12 cellular contexts compared by ENCODE assay signal in genomic region chr4:24642941-24643628, GRCh38. TPM values are rescaled to one million over a fixed set of nuclear protein-coding genes. Genes with fewer than 3 reads are reported as not detected.
A peak's percentile ranks its signal among the peaks of the same experiment; 100 is the strongest.
DNase-seq lines count a peak whose midpoint lies in the region; ATAC-seq and TF ChIP-seq lines count a peak whose summit lies in the region.
"Had no signal": no experiment of that assay in that cellular context is flagged by ENCODE, and none has a peak within 500 bp of the region (broad histone marks: within the 10 kb centered on the region; RNA-seq: fewer than 3 reads in every experiment).

No MANE protein-coding gene starts in this region.

- no peaks in the 10 kb centered on the region for H3K27me3 ChIP-seq in body of pancreas
- H3K27me3 ChIP-seq in liver (ENCODE audit: control insufficient read depth in 4 of 4, insufficient read depth in 4 of 4, low read length in 3 of 4): no peaks in the 10 kb centered on the region
- H3K27me3 ChIP-seq in prostate gland (replicated peaks; ENCODE audit: insufficient read depth): no peaks in the 10 kb centered on the region
- H3K27me3 ChIP-seq: tibial nerve had no signal

- peak; percentile 51 for DNase-seq in Calu3
- DNase-seq in HFFc6: peak; percentile 65
- DNase-seq in body of pancreas: peak in 2 of 4 donors; percentile 30 to 36
- DNase-seq in prostate gland (ENCODE audit: low spot score): no peak
- no peak for DNase-seq in activated T-cell treated with anti-CD3 and anti-CD28 coated beads, Interleukin-2, amount 50 U/mL, for 48 hours
- DNase-seq: DND-41; NCI-H2171; stimulated activated CD4-positive, alpha-beta T cell treated with anti-CD3 and anti-CD28 coated beads, Interleukin-2, amount 100 ng/mL, for 48 hours had no signal

- H3K9me3 Mint-ChIP-seq in Calu3 (ENCODE audit: low read depth, unreplicated experiment) (no peaks in the 10 kb centered on the region), HFFc6 (no peaks in the 10 kb centered on the region)

- no peak for TF ChIP-seq RAD21 in liver (IDR thresholded peaks at IDR 0.05)

- H3K9ac ChIP-seq in liver (ENCODE audit: low read depth in 1 of 2, low read length in 2 of 2): no peak overlapping the region

- TF ChIP-seq POLR2A in body of pancreas (IDR thresholded peaks at IDR 0.05) (no peak), prostate gland (IDR thresholded peaks at IDR 0.05) (no peak)

- H3K27ac Mint-ChIP-seq in Calu3 (ENCODE audit: unreplicated experiment): peak overlapping the region; percentile 82
- peak overlapping the region; percentile 22; the same call in 1 of the 2 replicates for H3K27ac Mint-ChIP-seq in HFFc6

- H3K36me3 ChIP-seq in body of pancreas (replicated peaks in 1 of 2; ENCODE audit: insufficient read depth in 1 of 2, low read depth in 2 of 2) (no peaks in the 10 kb centered on the region), liver (ENCODE audit: control insufficient read depth in 4 of 4, insufficient read depth in 3 of 4, low read depth in 1 of 4, low read length in 3 of 4) (no peaks in the 10 kb centered on the region), prostate gland (no peaks in the 10 kb centered on the region)
- H3K36me3 ChIP-seq: tibial nerve had no signal

- H3K4me1 Mint-ChIP-seq in Calu3 (ENCODE audit: low read depth, unreplicated experiment) (peaks cover 40% of the 10 kb centered on the region), HFFc6 (ENCODE audit: low read depth) (peaks cover 41% of the 10 kb centered on the region)

- H3K4me3 Mint-ChIP-seq in Calu3 (ENCODE audit: low read depth, unreplicated experiment): peak overlapping the region; percentile 52
- peak overlapping the region; percentile 0; the same call in 1 of the 2 replicates for H3K4me3 Mint-ChIP-seq in HFFc6

- ATAC-seq in body of pancreas (peak; percentile 93), HG02623 (IDR thresholded peaks at IDR 0.05; ENCODE audit: unreplicated experiment) (no peak), GM18502 (IDR thresholded peaks at IDR 0.05; ENCODE audit: poor library complexity, unreplicated experiment) (no peak)

- no peaks in the 10 kb centered on the region for H3K27me3 Mint-ChIP-seq in Calu3 (ENCODE audit: unreplicated experiment)
- peaks cover 10% of the 10 kb centered on the region for H3K27me3 Mint-ChIP-seq in HFFc6 (ENCODE audit: insufficient read depth)

- H3K36me3 Mint-ChIP-seq in Calu3 (ENCODE audit: insufficient read depth, unreplicated experiment): peaks cover 6% of the 10 kb centered on the region
- no peaks in the 10 kb centered on the region for H3K36me3 Mint-ChIP-seq in HFFc6 (ENCODE audit: low read depth)

- H3K4me3 ChIP-seq in body of pancreas (no peak overlapping the region), liver (ENCODE audit: low read depth in 1 of 3, low read length in 3 of 3) (no peak overlapping the region), prostate gland (no peak overlapping the region)
- H3K4me3 ChIP-seq: tibial nerve had no signal

- no peak for TF ChIP-seq CTCF in Calu3 (IDR thresholded peaks at IDR 0.05; ENCODE audit: unreplicated experiment)
- TF ChIP-seq CTCF in HFFc6 (IDR thresholded peaks at IDR 0.05): no peak
- TF ChIP-seq CTCF in body of pancreas (IDR thresholded peaks at IDR 0.05): no peak
- TF ChIP-seq CTCF in liver (IDR thresholded peaks at IDR 0.05; ENCODE audit: low read depth, low read length, missing input control): no peak
- no peak for TF ChIP-seq CTCF in prostate gland (IDR thresholded peaks at IDR 0.05)

- WGBS in body of pancreas, 2 donors: 30 to 35% methylated on average over 5 of the region's 5 CpGs
- WGBS in liver: 54% methylated on average over 5 of the region's 5 CpGs
- 73% methylated on average over 5 of the region's 5 CpGs for WGBS in prostate gland

- H3K4me1 ChIP-seq in body of pancreas (peaks cover 14% of the 10 kb centered on the region), liver (ENCODE audit: control insufficient read depth in 4 of 4, insufficient read depth in 4 of 4, low read length in 3 of 4) (no peaks in the 10 kb centered on the region), prostate gland (replicated peaks) (no peaks in the 10 kb centered on the region)

- H3K9me3 ChIP-seq in body of pancreas (no peaks in the 10 kb centered on the region), liver (ENCODE audit: control insufficient read depth in 4 of 4, low read length in 3 of 4) (no peaks in the 10 kb centered on the region), prostate gland (no peaks in the 10 kb centered on the region)

- intact Hi-C loops in Calu3 (cut with micrococcal nuclease; ENCODE audit: unreplicated experiment) (loop anchor here (1.0 kb wide), 1 partner anchor 60 kb away; no protein-coding TSS in a partner anchor), body of pancreas (cut with DNase I) (no loop called here), prostate gland (cut with DNase I) (no loop called here)

- BruUV-seq in Calu3 (replicated peaks; lab: Mats Ljungman, UMichigan): no TSS peak

- CTCF ChIA-PET in Calu3 (lab: Charles Lee): interaction anchor here (0.9 kb wide), 1 partner anchor 16 kb away, joined by 4 read pairs; no protein-coding TSS in a partner anchor

- H3K27ac ChIP-seq in body of pancreas: peak overlapping the region; percentile 4 to 73 (median 61)
- no peak overlapping the region for H3K27ac ChIP-seq in liver (ENCODE audit: low read depth in 1 of 2, low read length in 2 of 2)
- H3K27ac ChIP-seq in prostate gland: no peak overlapping the region
- H3K27ac ChIP-seq: tibial nerve had no signal

TF ChIP-seq in liver, 16 proteins besides CTCF, POLR2A, EP300 and RAD21:
- no peak for TF ChIP-seq HNF4G (IDR thresholded peaks at IDR 0.05)
- no peak for TF ChIP-seq FOXA1 (IDR thresholded peaks at IDR 0.05)
- TF ChIP-seq JUND (IDR thresholded peaks at IDR 0.05): peak in 1 of 2 donors; percentile 19
- peak; percentile 10 for TF ChIP-seq SP1 (IDR thresholded peaks at IDR 0.05)
- TF ChIP-seq, protein P1, sequence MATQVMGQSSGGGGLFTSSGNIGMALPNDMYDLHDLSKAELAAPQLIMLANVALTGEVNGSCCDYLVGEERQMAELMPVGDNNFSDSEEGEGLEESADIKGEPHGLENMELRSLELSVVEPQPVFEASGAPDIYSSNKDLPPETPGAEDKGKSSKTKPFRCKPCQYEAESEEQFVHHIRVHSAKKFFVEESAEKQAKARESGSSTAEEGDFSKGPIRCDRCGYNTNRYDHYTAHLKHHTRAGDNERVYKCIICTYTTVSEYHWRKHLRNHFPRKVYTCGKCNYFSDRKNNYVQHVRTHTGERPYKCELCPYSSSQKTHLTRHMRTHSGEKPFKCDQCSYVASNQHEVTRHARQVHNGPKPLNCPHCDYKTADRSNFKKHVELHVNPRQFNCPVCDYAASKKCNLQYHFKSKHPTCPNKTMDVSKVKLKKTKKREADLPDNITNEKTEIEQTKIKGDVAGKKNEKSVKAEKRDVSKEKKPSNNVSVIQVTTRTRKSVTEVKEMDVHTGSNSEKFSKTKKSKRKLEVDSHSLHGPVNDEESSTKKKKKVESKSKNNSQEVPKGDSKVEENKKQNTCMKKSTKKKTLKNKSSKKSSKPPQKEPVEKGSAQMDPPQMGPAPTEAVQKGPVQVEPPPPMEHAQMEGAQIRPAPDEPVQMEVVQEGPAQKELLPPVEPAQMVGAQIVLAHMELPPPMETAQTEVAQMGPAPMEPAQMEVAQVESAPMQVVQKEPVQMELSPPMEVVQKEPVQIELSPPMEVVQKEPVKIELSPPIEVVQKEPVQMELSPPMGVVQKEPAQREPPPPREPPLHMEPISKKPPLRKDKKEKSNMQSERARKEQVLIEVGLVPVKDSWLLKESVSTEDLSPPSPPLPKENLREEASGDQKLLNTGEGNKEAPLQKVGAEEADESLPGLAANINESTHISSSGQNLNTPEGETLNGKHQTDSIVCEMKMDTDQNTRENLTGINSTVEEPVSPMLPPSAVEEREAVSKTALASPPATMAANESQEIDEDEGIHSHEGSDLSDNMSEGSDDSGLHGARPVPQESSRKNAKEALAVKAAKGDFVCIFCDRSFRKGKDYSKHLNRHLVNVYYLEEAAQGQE (IDR thresholded peaks at IDR 0.05): no peak
- TF ChIP-seq RXRA (IDR thresholded peaks at IDR 0.05): no peak
- TF ChIP-seq TAF1 (conservative IDR thresholded peaks at IDR 0.05): no peak
- no peak for TF ChIP-seq YY1 (IDR thresholded peaks at IDR 0.05)

RNA-seq across cellular contexts. Expression of gene DHX15, which starts 58.7 kb away (rescaled TPM):
- total RNA-seq in Calu3 (2022) (161 and 169 TPM in 2 replicates), body of pancreas (100 to 1,000 TPM in 1 of 2 donors, 10 to 100 TPM in 1; 83.7 to 104 TPM), liver (10 to 100 TPM; 73.7 to 80.9 TPM), prostate gland (100 to 1,000 TPM in 1 of 2 donors, 10 to 100 TPM in 1; 86.1 to 109 TPM)
- total RNA-seq in HFFc6 (2021; fragmentation: NEBNext Ultra II Directional; extraction: Animal tissue kit (Norgen Biotek cat#: 25700)): 100 to 1,000 TPM in 5 of 6 experiments, 10 to 100 TPM in 1; 98.9 to 117 (median 110) TPM
- 10 to 100 TPM; 25.2 to 29.3 TPM for polyA plus RNA-seq in liver

Comparison
In these comparisons a context has a peak if more than half of its experiments do, and no peak if none do; other contexts are left out.
1. DNase-seq: peak in Calu3 (single experiment) and HFFc6 (single experiment); none in prostate gland (single experiment) and activated T-cell treated with anti-CD3 and anti-CD28 coated beads, Interleukin-2, amount 50 U/mL, for 48 hours (0 of 2).
2. H3K27ac ChIP-seq: peak in body of pancreas (4 of 4); none in liver (0 of 2) and prostate gland (0 of 2).